Comparison of ENCODE assay signal across 1 cellular context in the genomic region with DNA sequence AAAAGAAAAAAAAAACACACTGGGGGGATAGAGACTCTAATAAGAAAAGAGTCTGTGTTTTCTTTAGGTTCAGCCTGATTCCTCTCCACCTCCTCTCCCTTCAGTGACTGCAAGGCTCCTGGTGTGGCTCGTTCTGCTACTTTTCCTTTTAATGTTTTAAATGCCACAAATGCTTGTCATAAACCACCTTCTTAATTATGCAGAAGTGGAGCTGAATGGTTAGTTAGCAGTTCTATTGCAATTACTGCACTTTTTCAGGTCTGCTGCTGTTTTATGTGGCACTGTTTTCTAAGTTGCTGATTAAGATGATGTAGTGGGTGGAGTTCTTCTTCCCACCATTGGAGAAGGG.
TF ChIP-seq lines count a peak whose summit lies in the region.

No MANE protein-coding gene starts in this region.

TF ChIP-seq in HEK293, 187 proteins besides CTCF, POLR2A, EP300 and RAD21 (continued from another document):
- TF ChIP-seq, protein P1, sequence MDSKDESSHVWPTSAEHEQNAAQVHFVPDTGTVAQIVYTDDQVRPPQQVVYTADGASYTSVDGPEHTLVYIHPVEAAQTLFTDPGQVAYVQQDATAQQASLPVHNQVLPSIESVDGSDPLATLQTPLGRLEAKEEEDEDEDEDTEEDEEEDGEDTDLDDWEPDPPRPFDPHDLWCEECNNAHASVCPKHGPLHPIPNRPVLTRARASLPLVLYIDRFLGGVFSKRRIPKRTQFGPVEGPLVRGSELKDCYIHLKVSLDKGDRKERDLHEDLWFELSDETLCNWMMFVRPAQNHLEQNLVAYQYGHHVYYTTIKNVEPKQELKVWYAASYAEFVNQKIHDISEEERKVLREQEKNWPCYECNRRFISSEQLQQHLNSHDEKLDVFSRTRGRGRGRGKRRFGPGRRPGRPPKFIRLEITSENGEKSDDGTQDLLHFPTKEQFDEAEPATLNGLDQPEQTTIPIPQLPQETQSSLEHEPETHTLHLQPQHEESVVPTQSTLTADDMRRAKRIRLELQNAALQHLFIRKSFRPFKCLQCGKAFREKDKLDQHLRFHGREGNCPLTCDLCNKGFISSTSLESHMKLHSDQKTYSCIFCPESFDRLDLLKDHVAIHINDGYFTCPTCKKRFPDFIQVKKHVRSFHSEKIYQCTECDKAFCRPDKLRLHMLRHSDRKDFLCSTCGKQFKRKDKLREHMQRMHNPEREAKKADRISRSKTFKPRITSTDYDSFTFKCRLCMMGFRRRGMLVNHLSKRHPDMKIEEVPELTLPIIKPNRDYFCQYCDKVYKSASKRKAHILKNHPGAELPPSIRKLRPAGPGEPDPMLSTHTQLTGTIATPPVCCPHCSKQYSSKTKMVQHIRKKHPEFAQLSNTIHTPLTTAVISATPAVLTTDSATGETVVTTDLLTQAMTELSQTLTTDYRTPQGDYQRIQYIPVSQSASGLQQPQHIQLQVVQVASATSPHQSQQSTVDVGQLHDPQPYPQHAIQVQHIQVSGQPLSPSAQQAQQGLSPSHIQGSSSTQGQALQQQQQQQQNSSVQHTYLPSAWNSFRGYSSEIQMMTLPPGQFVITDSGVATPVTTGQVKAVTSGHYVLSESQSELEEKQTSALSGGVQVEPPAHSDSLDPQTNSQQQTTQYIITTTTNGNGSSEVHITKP (tag by site-specific recombination; IDR thresholded peaks at IDR 0.05), result no peak
- TF ChIP-seq ZNF391 (tag by site-specific recombination; IDR thresholded peaks at IDR 0.05; ENCODE audit: borderline replicate concordance, low read depth) (no peak), ZNF677 (tag by site-specific recombination; IDR thresholded peaks at IDR 0.05) (no peak), ZNF501 (tag by site-specific recombination; IDR thresholded peaks at IDR 0.05) (no peak), ZBTB8A (tag by site-specific recombination; IDR thresholded peaks at IDR 0.05) (no peak), ZFHX2 (tag by site-specific recombination; conservative IDR thresholded peaks at IDR 0.05) (peak; percentile 39), ZBTB17 (tag by site-specific recombination; IDR thresholded peaks at IDR 0.05) (no peak), ZNF184 (tag by site-specific recombination; IDR thresholded peaks at IDR 0.05) (no peak), ZNF529 (tag by site-specific recombination; IDR thresholded peaks at IDR 0.05; ENCODE audit: insufficient replicate concordance) (no peak)
- TF ChIP-seq, protein P2, sequence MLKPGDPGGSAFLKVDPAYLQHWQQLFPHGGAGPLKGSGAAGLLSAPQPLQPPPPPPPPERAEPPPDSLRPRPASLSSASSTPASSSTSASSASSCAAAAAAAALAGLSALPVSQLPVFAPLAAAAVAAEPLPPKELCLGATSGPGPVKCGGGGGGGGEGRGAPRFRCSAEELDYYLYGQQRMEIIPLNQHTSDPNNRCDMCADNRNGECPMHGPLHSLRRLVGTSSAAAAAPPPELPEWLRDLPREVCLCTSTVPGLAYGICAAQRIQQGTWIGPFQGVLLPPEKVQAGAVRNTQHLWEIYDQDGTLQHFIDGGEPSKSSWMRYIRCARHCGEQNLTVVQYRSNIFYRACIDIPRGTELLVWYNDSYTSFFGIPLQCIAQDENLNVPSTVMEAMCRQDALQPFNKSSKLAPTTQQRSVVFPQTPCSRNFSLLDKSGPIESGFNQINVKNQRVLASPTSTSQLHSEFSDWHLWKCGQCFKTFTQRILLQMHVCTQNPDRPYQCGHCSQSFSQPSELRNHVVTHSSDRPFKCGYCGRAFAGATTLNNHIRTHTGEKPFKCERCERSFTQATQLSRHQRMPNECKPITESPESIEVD (tag by site-specific recombination; IDR thresholded peaks at IDR 0.05), result 0 out of 2 replicates have a peak, but pooled peaks have one; percentile 23
- TF ChIP-seq, protein P3, sequence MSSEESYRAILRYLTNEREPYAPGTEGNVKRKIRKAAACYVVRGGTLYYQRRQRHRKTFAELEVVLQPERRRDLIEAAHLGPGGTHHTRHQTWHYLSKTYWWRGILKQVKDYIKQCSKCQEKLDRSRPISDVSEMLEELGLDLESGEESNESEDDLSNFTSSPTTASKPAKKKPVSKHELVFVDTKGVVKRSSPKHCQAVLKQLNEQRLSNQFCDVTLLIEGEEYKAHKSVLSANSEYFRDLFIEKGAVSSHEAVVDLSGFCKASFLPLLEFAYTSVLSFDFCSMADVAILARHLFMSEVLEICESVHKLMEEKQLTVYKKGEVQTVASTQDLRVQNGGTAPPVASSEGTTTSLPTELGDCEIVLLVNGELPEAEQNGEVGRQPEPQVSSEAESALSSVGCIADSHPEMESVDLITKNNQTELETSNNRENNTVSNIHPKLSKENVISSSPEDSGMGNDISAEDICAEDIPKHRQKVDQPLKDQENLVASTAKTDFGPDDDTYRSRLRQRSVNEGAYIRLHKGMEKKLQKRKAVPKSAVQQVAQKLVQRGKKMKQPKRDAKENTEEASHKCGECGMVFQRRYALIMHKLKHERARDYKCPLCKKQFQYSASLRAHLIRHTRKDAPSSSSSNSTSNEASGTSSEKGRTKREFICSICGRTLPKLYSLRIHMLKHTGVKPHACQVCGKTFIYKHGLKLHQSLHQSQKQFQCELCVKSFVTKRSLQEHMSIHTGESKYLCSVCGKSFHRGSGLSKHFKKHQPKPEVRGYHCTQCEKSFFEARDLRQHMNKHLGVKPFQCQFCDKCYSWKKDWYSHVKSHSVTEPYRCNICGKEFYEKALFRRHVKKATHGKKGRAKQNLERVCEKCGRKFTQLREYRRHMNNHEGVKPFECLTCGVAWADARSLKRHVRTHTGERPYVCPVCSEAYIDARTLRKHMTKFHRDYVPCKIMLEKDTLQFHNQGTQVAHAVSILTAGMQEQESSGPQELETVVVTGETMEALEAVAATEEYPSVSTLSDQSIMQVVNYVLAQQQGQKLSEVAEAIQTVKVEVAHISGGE (tag by site-specific recombination; conservative IDR thresholded peaks at IDR 0.05; ENCODE audit: low read depth), result no peak
- TF ChIP-seq, protein P4, sequence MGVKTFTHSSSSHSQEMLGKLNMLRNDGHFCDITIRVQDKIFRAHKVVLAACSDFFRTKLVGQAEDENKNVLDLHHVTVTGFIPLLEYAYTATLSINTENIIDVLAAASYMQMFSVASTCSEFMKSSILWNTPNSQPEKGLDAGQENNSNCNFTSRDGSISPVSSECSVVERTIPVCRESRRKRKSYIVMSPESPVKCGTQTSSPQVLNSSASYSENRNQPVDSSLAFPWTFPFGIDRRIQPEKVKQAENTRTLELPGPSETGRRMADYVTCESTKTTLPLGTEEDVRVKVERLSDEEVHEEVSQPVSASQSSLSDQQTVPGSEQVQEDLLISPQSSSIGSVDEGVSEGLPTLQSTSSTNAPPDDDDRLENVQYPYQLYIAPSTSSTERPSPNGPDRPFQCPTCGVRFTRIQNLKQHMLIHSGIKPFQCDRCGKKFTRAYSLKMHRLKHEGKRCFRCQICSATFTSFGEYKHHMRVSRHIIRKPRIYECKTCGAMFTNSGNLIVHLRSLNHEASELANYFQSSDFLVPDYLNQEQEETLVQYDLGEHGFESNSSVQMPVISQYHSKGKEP (tag by site-specific recombination; IDR thresholded peaks at IDR 0.05), result peak; percentile 78
- TF ChIP-seq, protein P5, sequence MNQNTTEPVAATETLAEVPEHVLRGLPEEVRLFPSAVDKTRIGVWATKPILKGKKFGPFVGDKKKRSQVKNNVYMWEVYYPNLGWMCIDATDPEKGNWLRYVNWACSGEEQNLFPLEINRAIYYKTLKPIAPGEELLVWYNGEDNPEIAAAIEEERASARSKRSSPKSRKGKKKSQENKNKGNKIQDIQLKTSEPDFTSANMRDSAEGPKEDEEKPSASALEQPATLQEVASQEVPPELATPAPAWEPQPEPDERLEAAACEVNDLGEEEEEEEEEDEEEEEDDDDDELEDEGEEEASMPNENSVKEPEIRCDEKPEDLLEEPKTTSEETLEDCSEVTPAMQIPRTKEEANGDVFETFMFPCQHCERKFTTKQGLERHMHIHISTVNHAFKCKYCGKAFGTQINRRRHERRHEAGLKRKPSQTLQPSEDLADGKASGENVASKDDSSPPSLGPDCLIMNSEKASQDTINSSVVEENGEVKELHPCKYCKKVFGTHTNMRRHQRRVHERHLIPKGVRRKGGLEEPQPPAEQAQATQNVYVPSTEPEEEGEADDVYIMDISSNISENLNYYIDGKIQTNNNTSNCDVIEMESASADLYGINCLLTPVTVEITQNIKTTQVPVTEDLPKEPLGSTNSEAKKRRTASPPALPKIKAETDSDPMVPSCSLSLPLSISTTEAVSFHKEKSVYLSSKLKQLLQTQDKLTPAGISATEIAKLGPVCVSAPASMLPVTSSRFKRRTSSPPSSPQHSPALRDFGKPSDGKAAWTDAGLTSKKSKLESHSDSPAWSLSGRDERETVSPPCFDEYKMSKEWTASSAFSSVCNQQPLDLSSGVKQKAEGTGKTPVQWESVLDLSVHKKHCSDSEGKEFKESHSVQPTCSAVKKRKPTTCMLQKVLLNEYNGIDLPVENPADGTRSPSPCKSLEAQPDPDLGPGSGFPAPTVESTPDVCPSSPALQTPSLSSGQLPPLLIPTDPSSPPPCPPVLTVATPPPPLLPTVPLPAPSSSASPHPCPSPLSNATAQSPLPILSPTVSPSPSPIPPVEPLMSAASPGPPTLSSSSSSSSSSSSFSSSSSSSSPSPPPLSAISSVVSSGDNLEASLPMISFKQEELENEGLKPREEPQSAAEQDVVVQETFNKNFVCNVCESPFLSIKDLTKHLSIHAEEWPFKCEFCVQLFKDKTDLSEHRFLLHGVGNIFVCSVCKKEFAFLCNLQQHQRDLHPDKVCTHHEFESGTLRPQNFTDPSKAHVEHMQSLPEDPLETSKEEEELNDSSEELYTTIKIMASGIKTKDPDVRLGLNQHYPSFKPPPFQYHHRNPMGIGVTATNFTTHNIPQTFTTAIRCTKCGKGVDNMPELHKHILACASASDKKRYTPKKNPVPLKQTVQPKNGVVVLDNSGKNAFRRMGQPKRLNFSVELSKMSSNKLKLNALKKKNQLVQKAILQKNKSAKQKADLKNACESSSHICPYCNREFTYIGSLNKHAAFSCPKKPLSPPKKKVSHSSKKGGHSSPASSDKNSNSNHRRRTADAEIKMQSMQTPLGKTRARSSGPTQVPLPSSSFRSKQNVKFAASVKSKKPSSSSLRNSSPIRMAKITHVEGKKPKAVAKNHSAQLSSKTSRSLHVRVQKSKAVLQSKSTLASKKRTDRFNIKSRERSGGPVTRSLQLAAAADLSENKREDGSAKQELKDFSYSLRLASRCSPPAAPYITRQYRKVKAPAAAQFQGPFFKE (tag by site-specific recombination; IDR thresholded peaks at IDR 0.05; ENCODE audit: borderline replicate concordance), result no peak
TF ChIP-seq in HEK293: peak in this region for 3.
